18 cellular contexts compared by ENCODE assay signal in genomic region chr11:119366690-119367620, GRCh38. TPM values are rescaled to one million over a fixed set of nuclear protein-coding genes. Genes with fewer than 3 reads are reported as not detected.
DNase-seq lines count a peak whose midpoint lies in the region; ATAC-seq and TF ChIP-seq lines count a peak whose summit lies in the region.
"Had no signal": no experiment of that assay in that cellular context is flagged by ENCODE, and none has a peak within 500 bp of the region (broad histone marks: within the 10 kb centered on the region; RNA-seq: fewer than 3 reads in every experiment).

No MANE protein-coding gene starts in this region.

- H3K9me3 Mint-ChIP-seq in mesothelial cell of epicardium: no peaks in the 10 kb centered on the region
- no peaks in the 10 kb centered on the region for H3K9me3 Mint-ChIP-seq in activated CD4-positive, alpha-beta memory T cell treated with anti-CD3 and anti-CD28 coated beads, Interleukin-2, amount 10 ng/mL, durations not matched to agents 7 days and 5 days
- H3K9me3 Mint-ChIP-seq: activated naive CD8-positive, alpha-beta T cell treated with anti-CD3 and anti-CD28 coated beads for 36 hours; central memory CD8-positive, alpha-beta T cell had no signal

- ATAC-seq in GM19395 (IDR thresholded peaks at IDR 0.05; ENCODE audit: unreplicated experiment): no peak

- intact Hi-C loops in OCI-LY7 (cut with micrococcal nuclease; ENCODE audit: unreplicated experiment): no loop called here
- intact Hi-C loops in dorsolateral prefrontal cortex (cut with DNase I): loop anchor here in 1 of 2 donors (5.0 kb wide), 1 partner anchor 50 kb away; no protein-coding TSS in a partner anchor

- no peaks in the 10 kb centered on the region for H3K36me3 ChIP-seq in OCI-LY7 (ENCODE audit: insufficient read depth, low read length)
- H3K36me3 ChIP-seq: tibial artery had no signal

- BruUV-seq in OCI-LY7 (replicated peaks; lab: Mats Ljungman, UMichigan): no TSS peak

- no peaks in the 10 kb centered on the region for H3K27me3 Mint-ChIP-seq in mesothelial cell of epicardium (ENCODE audit: low read depth)
- H3K27me3 Mint-ChIP-seq in activated CD4-positive, alpha-beta memory T cell treated with anti-CD3 and anti-CD28 coated beads, Interleukin-2, amount 10 ng/mL, durations not matched to agents 7 days and 5 days: peaks cover 41% of the 10 kb centered on the region

- peak overlapping the region; percentile 61 for H3K4me2 ChIP-seq in OCI-LY7 (ENCODE audit: low read length)

- CTCF ChIA-PET in OCI-LY7 (lab: Charles Lee; ENCODE audit: unreplicated experiment): interaction anchor here (0.7 to 1.0 kb wide), 2 partner anchors 9 kb away, joined by 3 read pairs; no protein-coding TSS in a partner anchor
- CTCF ChIA-PET in activated CD4-positive, alpha-beta memory T cell treated with anti-CD3 and anti-CD28 coated beads, Interleukin-2, amount 10 ng/mL, durations not matched to agents 7 days and 5 days (lab: Charles Lee): interaction anchor here (1.2 to 11.3 kb wide), 2 partner anchors 10 to 14 kb away, joined by 3 to 115 read pairs; no protein-coding TSS in a partner anchor

- no peaks in the 10 kb centered on the region for H3K9me3 ChIP-seq in OCI-LY7 (ENCODE audit: low read length)
- H3K9me3 ChIP-seq: tibial artery had no signal

- H3K4me3 ChIP-seq in OCI-LY7 (ENCODE audit: low read depth, low read length, poor library complexity, severe bottlenecking): peak overlapping the region; percentile 20
- H3K4me3 ChIP-seq in dorsolateral prefrontal cortex: peak overlapping the region in 19 of 59 donors; percentile 0 to 53 (median 37)
- H3K4me3 ChIP-seq: tibial artery had no signal

- H3K79me2 ChIP-seq in OCI-LY7 (ENCODE audit: insufficient read depth, low read depth, low read length): peaks cover 17% of the 10 kb centered on the region

- no peak overlapping the region for H3K4me3 Mint-ChIP-seq in mesothelial cell of epicardium
- no peak overlapping the region for H3K4me3 Mint-ChIP-seq in activated CD4-positive, alpha-beta memory T cell treated with anti-CD3 and anti-CD28 coated beads, Interleukin-2, amount 10 ng/mL, durations not matched to agents 7 days and 5 days
- H3K4me3 Mint-ChIP-seq: activated naive CD8-positive, alpha-beta T cell treated with anti-CD3 and anti-CD28 coated beads for 36 hours; B cell; central memory CD8-positive, alpha-beta T cell had no signal

- H3K27ac Mint-ChIP-seq in mesothelial cell of epicardium: peak overlapping the region; percentile 29
- no peak overlapping the region for H3K27ac Mint-ChIP-seq in activated CD4-positive, alpha-beta memory T cell treated with anti-CD3 and anti-CD28 coated beads, Interleukin-2, amount 10 ng/mL, durations not matched to agents 7 days and 5 days
- H3K27ac Mint-ChIP-seq: activated naive CD8-positive, alpha-beta T cell treated with anti-CD3 and anti-CD28 coated beads for 36 hours; B cell; progenitor cell of endocrine pancreas had no signal

- no peaks in the 10 kb centered on the region for H3K36me3 Mint-ChIP-seq in mesothelial cell of epicardium
- no peaks in the 10 kb centered on the region for H3K36me3 Mint-ChIP-seq in activated CD4-positive, alpha-beta memory T cell treated with anti-CD3 and anti-CD28 coated beads, Interleukin-2, amount 10 ng/mL, durations not matched to agents 7 days and 5 days (ENCODE audit: low read depth)
- H3K36me3 Mint-ChIP-seq: activated naive CD8-positive, alpha-beta T cell treated with anti-CD3 and anti-CD28 coated beads for 36 hours had no signal

- H3K27ac ChIP-seq in OCI-LY7 (ENCODE audit: low read depth, low read length, poor library complexity, severe bottlenecking) (peak overlapping the region; percentile 52), dorsolateral prefrontal cortex (peak overlapping the region; percentile 52 to 99 (median 92)), substantia nigra (ENCODE audit: low read depth, low read length, poor library complexity, severe bottlenecking) (peak overlapping the region; percentile 54)

- DNase-seq in OCI-LY7 (ENCODE audit: low spot score) (no peak), dorsolateral prefrontal cortex (peak in 3 of 10 donors; percentile 45 to 67 (median 50)), mesothelial cell of epicardium (ENCODE audit: low spot score in 2 of 2, unreplicated experiment in 2 of 2) (no peak), substantia nigra (lab: John Stamatoyannopoulos, UW) (peak in 3 of 49 donors; percentile 23 to 50 (median 28)), GM13977 (ENCODE audit: low spot score) (no peak)
- no peak for DNase-seq in activated CD4-positive, alpha-beta memory T cell treated with anti-CD3 and anti-CD28 coated beads, Interleukin-2, amount 10 ng/mL, durations not matched to agents 7 days and 5 days
- DNase-seq: activated CD4-positive, alpha-beta T cell treated with anti-CD3 and anti-CD28 coated beads for 4 hours; activated naive CD8-positive, alpha-beta T cell treated with anti-CD3 and anti-CD28 coated beads for 36 hours; DMS79; NCI-H2081 treated with DMSO at 0.1 percent for 48 hours; SHP77; stimulated activated CD4-positive, alpha-beta T cell treated with anti-CD3 and anti-CD28 coated beads, Interleukin-1b, Interleukin-23, amount 100 ng/mL, for 48 hours had no signal

- in situ Hi-C loops in GM13977 (cut with MboI; ENCODE audit: low pct_unique_long_range_greater_than_20kb, low sequenced_read_pairs, unreplicated experiment): no loop called here

- no peaks in the 10 kb centered on the region for H3K9me2 ChIP-seq in OCI-LY7 (ENCODE audit: insufficient read depth, low read length)

- TF ChIP-seq CTCF in OCI-LY7 (conservative IDR thresholded peaks at IDR 0.05; ENCODE audit: low read length) (no peak), dorsolateral prefrontal cortex (IDR thresholded peaks at IDR 0.05 in 54 of 56, conservative IDR thresholded peaks at IDR 0.05 in 2 of 56; ENCODE audit: low read depth in 1 of 56, partially characterized antibody in 56 of 56) (no peak), mesothelial cell of epicardium (IDR thresholded peaks at IDR 0.05; ENCODE audit: unreplicated experiment) (no peak), GM13977 (IDR thresholded peaks at IDR 0.05; ENCODE audit: extremely low read depth, insufficient read depth, missing control alignments) (no peak)

- POLR2A ChIA-PET in OCI-LY7 (lab: Charles Lee): interaction anchor here (0.6 to 1.5 kb wide), 4 partner anchors 9 to 313 kb away, joined by 3 to 6 read pairs (median 3); no protein-coding TSS in a partner anchor
- POLR2A ChIA-PET in activated CD4-positive, alpha-beta memory T cell treated with anti-CD3 and anti-CD28 coated beads, Interleukin-2, amount 10 ng/mL, durations not matched to agents 7 days and 5 days (lab: Charles Lee): no interaction called here

- peaks cover 81% of the 10 kb centered on the region for H3K4me1 Mint-ChIP-seq in mesothelial cell of epicardium
- peaks cover 17% of the 10 kb centered on the region for H3K4me1 Mint-ChIP-seq in activated CD4-positive, alpha-beta memory T cell treated with anti-CD3 and anti-CD28 coated beads, Interleukin-2, amount 10 ng/mL, durations not matched to agents 7 days and 5 days

- H3K4me1 ChIP-seq in OCI-LY7 (ENCODE audit: insufficient read depth, low read length, poor library complexity, severe bottlenecking): peaks cover 86% of the 10 kb centered on the region

- no peaks in the 10 kb centered on the region for H4K20me1 ChIP-seq in OCI-LY7 (ENCODE audit: insufficient read depth, low read length)

- no peak overlapping the region for H2AFZ ChIP-seq in OCI-LY7 (ENCODE audit: low read length)

- H3K27me3 ChIP-seq in dorsolateral prefrontal cortex: no peaks in the 10 kb centered on the region
- H3K27me3 ChIP-seq: tibial artery had no signal

RNA-seq across cellular contexts. Expression of gene USP2, which starts 14.5 kb away (rescaled TPM):
- 4.3 and 10.6 TPM in 2 replicates for total RNA-seq in OCI-LY7 (2014; rRNA removed; shearing (Covaris generic))
- 20.6 and 24.5 TPM in 2 replicates for total RNA-seq in OCI-LY7 (2022)
- 10 to 100 TPM; 32.5 to 68.6 (median 46.7) TPM for total RNA-seq in dorsolateral prefrontal cortex
- total RNA-seq in mesothelial cell of epicardium: 12.4 to 13.2 TPM (median 13.1 TPM) in 3 replicates
- under 1 TPM; 0.48 to 0.53 TPM for total RNA-seq in activated CD4-positive, alpha-beta memory T cell treated with anti-CD3 and anti-CD28 coated beads, Interleukin-2, amount 10 ng/mL, durations not matched to agents 7 days and 5 days
- total RNA-seq: B cell had no signal

RNA-seq across cellular contexts. Expression of gene MFRP, which starts 20.4 kb away (rescaled TPM):
- total RNA-seq in OCI-LY7 (2014; rRNA removed; shearing (Covaris generic)): not detected in 2 replicates
- not detected in 2 replicates for total RNA-seq in OCI-LY7 (2022)
- total RNA-seq in dorsolateral prefrontal cortex: under 1 TPM in 1 of 120 experiments, not detected in 119; 0.32 TPM
- not detected in 3 replicates for total RNA-seq in mesothelial cell of epicardium
- not detected for total RNA-seq in activated CD4-positive, alpha-beta memory T cell treated with anti-CD3 and anti-CD28 coated beads, Interleukin-2, amount 10 ng/mL, durations not matched to agents 7 days and 5 days
- total RNA-seq: activated naive CD8-positive, alpha-beta T cell treated with anti-CD3 and anti-CD28 coated beads for 36 hours; B cell; progenitor cell of endocrine pancreas; T-helper 2 cell treated with Interferon-gamma antibody and Interleukin-4, amounts not matched to agents 100 ng/mL and 5 ng/mL, for 36 hours had no signal

RNA-seq across cellular contexts. Expression of gene C1QTNF5, which starts 26.3 kb away (rescaled TPM):
- total RNA-seq in OCI-LY7 (2014; rRNA removed; shearing (Covaris generic)): not detected in 2 replicates
- total RNA-seq in OCI-LY7 (2022) (not detected in 2 replicates), dorsolateral prefrontal cortex (10 to 100 TPM in 74 of 120 experiments, 1 to 10 TPM in 46; 5.1 to 23.2 (median 10.8) TPM), mesothelial cell of epicardium (24.1 to 25.0 TPM (median 24.4 TPM) in 3 replicates)
- total RNA-seq in activated CD4-positive, alpha-beta memory T cell treated with anti-CD3 and anti-CD28 coated beads, Interleukin-2, amount 10 ng/mL, durations not matched to agents 7 days and 5 days: not detected
- total RNA-seq: activated naive CD8-positive, alpha-beta T cell treated with anti-CD3 and anti-CD28 coated beads for 36 hours; B cell; T-helper 2 cell treated with Interferon-gamma antibody and Interleukin-4, amounts not matched to agents 100 ng/mL and 5 ng/mL, for 36 hours had no signal

RNA-seq across cellular contexts. Expression of gene RNF26, which starts 32.6 kb away (rescaled TPM):
- total RNA-seq in OCI-LY7 (2014; rRNA removed; shearing (Covaris generic)): 11.7 and 13.9 TPM in 2 replicates
- total RNA-seq in OCI-LY7 (2022) (52.5 and 56.2 TPM in 2 replicates), dorsolateral prefrontal cortex (10 to 100 TPM; 15.9 to 31.2 (median 24.4) TPM), mesothelial cell of epicardium (36.1 to 37.1 TPM (median 36.2 TPM) in 3 replicates)
- 10 to 100 TPM; 33.5 to 35.1 TPM for total RNA-seq in activated CD4-positive, alpha-beta memory T cell treated with anti-CD3 and anti-CD28 coated beads, Interleukin-2, amount 10 ng/mL, durations not matched to agents 7 days and 5 days

RNA-seq across cellular contexts. Expression of gene MCAM, which starts 50.0 kb away (rescaled TPM):
- total RNA-seq in OCI-LY7 (2014; rRNA removed; shearing (Covaris generic)): 0.69 and 2.6 TPM in 2 replicates
- total RNA-seq in OCI-LY7 (2022) (1.3 and 3.2 TPM in 2 replicates), dorsolateral prefrontal cortex (100 to 1,000 TPM in 2 of 120 experiments, 10 to 100 TPM in 118; 17.4 to 120 (median 43.4) TPM), mesothelial cell of epicardium (25.9 to 28.2 TPM (median 26.7 TPM) in 3 replicates)
- total RNA-seq in activated CD4-positive, alpha-beta memory T cell treated with anti-CD3 and anti-CD28 coated beads, Interleukin-2, amount 10 ng/mL, durations not matched to agents 7 days and 5 days: 1 to 10 TPM; 6.5 to 6.6 TPM

Comparison
In these comparisons a context has a peak if more than half of its experiments do, and no peak if none do; other contexts are left out.
1. RNA of gene C1QTNF5, which starts 26.3 kb away (total RNA-seq): 24.1 to 25.0 TPM in mesothelial cell of epicardium and 5.1 to 23.2 TPM in dorsolateral prefrontal cortex; not detected in OCI-LY7 and not detected in activated CD4-positive, alpha-beta memory T cell treated with anti-CD3 and anti-CD28 coated beads, Interleukin-2, amount 10 ng/mL, durations not matched to agents 7 days and 5 days; every median in the first group is over 4 times any median in the second.
2. Peak in every context shown above with its lines, with median percentiles within 50 percentile points of each other: H3K27ac ChIP-seq.